Comparison of ENCODE assay signal across 22 cellular contexts in genomic region chr6:70299456-70299855, GRCh38. TPM values are rescaled to one million over a fixed set of nuclear protein-coding genes. Genes with fewer than 3 reads are reported as not detected.
DNase-seq lines count a peak whose midpoint lies in the region; ATAC-seq and TF ChIP-seq lines count a peak whose summit lies in the region.
"Had no signal": no experiment of that assay in that cellular context is flagged by ENCODE, and none has a peak within 500 bp of the region (broad histone marks: within the 10 kb centered on the region; RNA-seq: fewer than 3 reads in every experiment).

No MANE protein-coding gene starts in this region.

- peak; percentile 26 for DNase-seq in A673 (ENCODE audit: low spot score)
- peak; percentile 17 for DNase-seq in HEK293T (ENCODE audit: extremely low spot score)
- peak; percentile 14 for DNase-seq in SK-MEL-5 (ENCODE audit: low read depth, low spot score)
- peak; percentile 14 to 15 for DNase-seq in fibroblast of lung (ENCODE audit: low read depth in 2 of 2)
- no peak for DNase-seq in NCI-H345 treated with DMSO at 0.1 percent for 48 hours (lab: John Stamatoyannopoulos, UW; ENCODE audit: unreplicated experiment)
- no peak for DNase-seq in NCI-H526 treated with DMSO at 0.1 percent for 48 hours (lab: John Stamatoyannopoulos, UW)
- DNase-seq in HFFc6: no peak
- DNase-seq: activated CD4-positive, CD25-positive, alpha-beta regulatory T cell; activated CD8-positive, alpha-beta memory T cell treated with anti-CD3 and anti-CD28 coated beads, Interleukin-2, amount 10 ng/mL, durations not matched to agents 7 days and 5 days; effector memory CD8-positive, alpha-beta T cell; NCI-H1048; NCI-H2107; NCI-H774; right cardiac atrium; stimulated activated CD4-positive, alpha-beta T cell treated with anti-CD3 and anti-CD28 coated beads, Interleukin-2, amount 100 ng/mL, for 24 hours had no signal

- no peak overlapping the region for H3K4me3 ChIP-seq in A673 (ENCODE audit: low read depth, low read length, poor library complexity, severe bottlenecking)
- no peak overlapping the region for H3K4me3 ChIP-seq in fibroblast of lung (replicated peaks in 1 of 4; ENCODE audit: control extremely low read depth in 1 of 4, insufficient read depth in 1 of 4, low read depth in 3 of 4, low read length in 4 of 4)
- H3K4me3 ChIP-seq: suprapubic skin had no signal

- H4K20me1 ChIP-seq in fibroblast of lung (ENCODE audit: control insufficient read depth, extremely low read depth, insufficient read depth, low read length): no peaks in the 10 kb centered on the region

- intact Hi-C loops in A673 (cut with micrococcal nuclease; ENCODE audit: unreplicated experiment): no loop called here

- H3K9ac ChIP-seq in fibroblast of lung (ENCODE audit: insufficient read depth, low read length): no peak overlapping the region

- peaks cover 40% of the 10 kb centered on the region for H3K27me3 ChIP-seq in A673 (replicated peaks; ENCODE audit: insufficient read depth, low read depth, low read length, poor library complexity)
- H3K27me3 ChIP-seq in fibroblast of lung (ENCODE audit: control insufficient read depth, insufficient read depth, low read length): no peaks in the 10 kb centered on the region

- no peaks in the 10 kb centered on the region for H3K79me2 ChIP-seq in fibroblast of lung (ENCODE audit: control insufficient read depth, insufficient read depth, low read length)

- H3K9me3 Mint-ChIP-seq in HFFc6: no peaks in the 10 kb centered on the region
- H3K9me3 Mint-ChIP-seq: mesothelial cell of epicardium had no signal

- no peak overlapping the region for H3K4me2 ChIP-seq in fibroblast of lung (ENCODE audit: extremely low read depth, insufficient read depth, low read length)

- H3K4me1 ChIP-seq in A673 (ENCODE audit: insufficient read depth, low read length, poor library complexity, severe bottlenecking) (no peaks in the 10 kb centered on the region), fibroblast of lung (ENCODE audit: control insufficient read depth, extremely low read depth, insufficient read depth, low read length) (no peaks in the 10 kb centered on the region)
- H3K4me1 ChIP-seq: suprapubic skin had no signal

- H3K27ac ChIP-seq in A673 (ENCODE audit: low read depth, low read length, poor library complexity, severe bottlenecking) (no peak overlapping the region), fibroblast of lung (ENCODE audit: insufficient read depth, low read length) (no peak overlapping the region)
- H3K27ac ChIP-seq: neutrophil, suprapubic skin had no signal

- H3K4me3 Mint-ChIP-seq in HFFc6: no peak overlapping the region
- H3K4me3 Mint-ChIP-seq: activated CD8-positive, alpha-beta memory T cell treated with anti-CD3 and anti-CD28 coated beads, Interleukin-2, amount 10 ng/mL, durations not matched to agents 7 days and 5 days; effector memory CD8-positive, alpha-beta T cell; mesothelial cell of epicardium had no signal

- no peak for TF ChIP-seq CTCF in A673 (conservative IDR thresholded peaks at IDR 0.05; ENCODE audit: low read depth, low read length)
- no peak for TF ChIP-seq CTCF in fibroblast of lung (conservative IDR thresholded peaks at IDR 0.05 in 1 of 2, IDR thresholded peaks at IDR 0.05 in 1 of 2; ENCODE audit: low read depth in 1 of 2, low read length in 2 of 2)
- TF ChIP-seq CTCF in HFFc6 (IDR thresholded peaks at IDR 0.05): no peak

- H3K27ac Mint-ChIP-seq in HFFc6: no peak overlapping the region
- H3K27ac Mint-ChIP-seq: activated CD8-positive, alpha-beta memory T cell treated with anti-CD3 and anti-CD28 coated beads, Interleukin-2, amount 10 ng/mL, durations not matched to agents 7 days and 5 days; effector memory CD8-positive, alpha-beta T cell; mesothelial cell of epicardium had no signal

- POLR2A ChIA-PET in A673 (lab: Charles Lee; ENCODE audit: low non-redundant PET): no interaction called here
- POLR2A ChIA-PET in HEK293T (lab: Yijun Ruan, JAX): no interaction called here

- peaks cover 12% of the 10 kb centered on the region for H3K27me3 Mint-ChIP-seq in HFFc6 (ENCODE audit: insufficient read depth)

- in situ Hi-C loops in SK-MEL-5 (cut with HindIII; ENCODE audit: low pct_unique_long_range_greater_than_20kb, low sequenced_read_pairs): no loop called here

- no peaks in the 10 kb centered on the region for H3K36me3 ChIP-seq in A673 (ENCODE audit: insufficient read depth, low read length, poor library complexity, severe bottlenecking)
- H3K36me3 ChIP-seq in fibroblast of lung (ENCODE audit: control insufficient read depth, insufficient read depth, low read length): no peaks in the 10 kb centered on the region
- H3K36me3 ChIP-seq: neutrophil, suprapubic skin had no signal

- CTCF ChIA-PET in A673 (lab: Charles Lee) (no interaction called here), HEK293T (lab: Yijun Ruan, JAX) (no interaction called here)

- BruUV-seq in A673 (replicated peaks; lab: Mats Ljungman, UMichigan): no TSS peak

- H3K36me3 Mint-ChIP-seq in HFFc6 (ENCODE audit: low read depth): no peaks in the 10 kb centered on the region
- H3K36me3 Mint-ChIP-seq: activated CD8-positive, alpha-beta memory T cell treated with anti-CD3 and anti-CD28 coated beads, Interleukin-2, amount 10 ng/mL, durations not matched to agents 7 days and 5 days; mesothelial cell of epicardium had no signal

- H3K9me3 ChIP-seq in A673 (ENCODE audit: low read depth, low read length, poor library complexity, severe bottlenecking) (no peaks in the 10 kb centered on the region), fibroblast of lung (ENCODE audit: control insufficient read depth, insufficient read depth, low read depth, low read length) (no peaks in the 10 kb centered on the region)
- H3K9me3 ChIP-seq: neutrophil, suprapubic skin had no signal

- no peak overlapping the region for H2AFZ ChIP-seq in fibroblast of lung (ENCODE audit: low read length)

- ATAC-seq in GM19467 (IDR thresholded peaks at IDR 0.05; ENCODE audit: unreplicated experiment): no peak
- ATAC-seq: activated CD8-positive, alpha-beta memory T cell treated with anti-CD3 and anti-CD28 coated beads, Interleukin-2, amount 10 ng/mL, durations not matched to agents 7 days and 5 days; effector memory CD8-positive, alpha-beta T cell; right cardiac atrium had no signal

- no peaks in the 10 kb centered on the region for H3K4me1 Mint-ChIP-seq in HFFc6 (ENCODE audit: low read depth)
- H3K4me1 Mint-ChIP-seq: activated CD8-positive, alpha-beta memory T cell treated with anti-CD3 and anti-CD28 coated beads, Interleukin-2, amount 10 ng/mL, durations not matched to agents 7 days and 5 days; mesothelial cell of epicardium had no signal

TF ChIP-seq in HEK293T, 16 proteins besides CTCF, POLR2A, EP300 and RAD21:
- TF ChIP-seq BHLHE40 (IDR thresholded peaks at IDR 0.05; ENCODE audit: borderline replicate concordance): no peak
- no peak for TF ChIP-seq PKNOX1 (IDR thresholded peaks at IDR 0.05)
- no peak for TF ChIP-seq FOXM1 (IDR thresholded peaks at IDR 0.05; ENCODE audit: borderline replicate concordance)
- no peak for TF ChIP-seq SUZ12 (IDR thresholded peaks at IDR 0.05)
- TF ChIP-seq HDGF (IDR thresholded peaks at IDR 0.05; ENCODE audit: borderline replicate concordance): no peak
- no peak for TF ChIP-seq ZNF384 (IDR thresholded peaks at IDR 0.05)
- no peak for TF ChIP-seq CTBP1 (IDR thresholded peaks at IDR 0.05; ENCODE audit: borderline replicate concordance)
- TF ChIP-seq SP1 (IDR thresholded peaks at IDR 0.05): no peak
- TF ChIP-seq FOXK2 (IDR thresholded peaks at IDR 0.05): no peak
- no peak for TF ChIP-seq ELF4 (IDR thresholded peaks at IDR 0.05)
TF ChIP-seq in HEK293T: peak in this region for 0.

RNA-seq across cellular contexts. Expression of gene COL9A1, which starts 3.4 kb away (rescaled TPM):
- total RNA-seq in A673 (2021) (not detected in 2 replicates), fibroblast of lung (not detected in 2 replicates)
- total RNA-seq in SK-MEL-5 (2014; rRNA removed; shearing (Covaris generic)): 3.6 and 7.0 TPM in 2 replicates
- 6.7 and 11.0 TPM in 2 replicates for polyA plus RNA-seq in SK-MEL-5 (2015; cell fraction: cytosol; rRNA removed)
- polyA plus RNA-seq in SK-MEL-5 (2015; cell fraction: nucleus; rRNA removed): 162 and 287 TPM in 2 replicates
- not detected in 2 replicates for polyA plus RNA-seq in fibroblast of lung
- not detected in 2 replicates for polyA plus RNA-seq in fibroblast of lung (2012)
- not detected in 2 replicates for polyA minus RNA-seq in fibroblast of lung (ENCODE audit: low replicate concordance)
- total RNA-seq in HFFc6 (2021; fragmentation: NEBNext Ultra II Directional; extraction: Animal tissue kit (Norgen Biotek cat#: 25700)): not detected
- total RNA-seq: activated CD8-positive, alpha-beta memory T cell treated with anti-CD3 and anti-CD28 coated beads, Interleukin-2, amount 10 ng/mL, durations not matched to agents 7 days and 5 days; bronchial epithelial cell; glomerular endothelial cell; suprapubic skin; T-helper 1 cell treated with Interleukin-12 subunit alpha and Interleukin-12 subunit beta and Interleukin-4 antibody, amounts not matched to agents 30 ng/mL and 1 ng/mL, for 36 hours had no signal

Comparison
In these comparisons a context has a peak if more than half of its experiments do, and no peak if none do; other contexts are left out.
1. DNase-seq: peak in A673 (single experiment), HEK293T (single experiment), SK-MEL-5 (single experiment) and fibroblast of lung (2 of 2); none in NCI-H345 treated with DMSO at 0.1 percent for 48 hours (single experiment), NCI-H526 treated with DMSO at 0.1 percent for 48 hours (single experiment) and HFFc6 (single experiment).